1 cellular context compared by ENCODE assay signal in the genomic region with DNA sequence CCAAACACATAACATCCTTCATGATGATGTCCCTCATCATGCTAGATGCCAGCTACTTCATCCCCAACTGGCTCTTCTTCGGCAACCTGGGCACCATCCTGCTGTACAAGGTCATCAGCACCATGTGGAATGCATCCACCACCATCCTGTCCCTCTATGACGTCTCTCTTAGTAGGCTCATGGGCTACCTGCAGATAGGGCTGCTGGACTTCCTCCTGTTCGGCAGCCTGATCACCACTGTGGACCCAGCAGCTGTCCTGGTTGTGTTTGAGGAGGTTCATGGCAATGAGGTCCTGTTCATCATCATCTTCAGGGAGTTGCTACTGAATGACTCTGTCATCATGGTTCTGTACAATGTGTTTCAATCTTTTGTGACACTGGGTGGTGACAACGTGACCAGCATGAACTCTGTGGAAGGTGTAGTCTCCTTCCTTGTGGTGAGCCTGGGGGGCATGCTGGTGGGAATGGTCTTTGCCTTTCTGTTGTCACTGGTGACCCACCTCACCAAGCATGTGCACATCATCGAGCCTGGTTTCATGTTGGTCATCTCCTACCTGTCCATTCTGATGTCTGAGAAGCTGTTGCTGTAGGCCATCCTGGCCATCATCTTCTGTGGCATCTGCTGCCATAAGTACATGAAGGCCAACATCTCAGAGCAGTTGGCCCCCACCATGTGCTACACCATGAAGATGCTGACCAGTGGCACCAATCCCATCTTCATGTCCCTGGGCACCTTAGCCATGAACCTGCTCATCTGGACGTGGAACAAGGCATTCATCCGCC.
TF ChIP-seq lines count a peak whose summit lies in the region.

No MANE protein-coding gene starts in this region.

TF ChIP-seq in K562, 482 proteins besides CTCF, POLR2A, EP300 and RAD21 (continued from another document):
- TF ChIP-seq LCOR (CRISPR knock-in tag; IDR thresholded peaks at IDR 0.05): peak; percentile 79; the same call in 1 of the 2 replicates
- TF ChIP-seq, protein P1, sequence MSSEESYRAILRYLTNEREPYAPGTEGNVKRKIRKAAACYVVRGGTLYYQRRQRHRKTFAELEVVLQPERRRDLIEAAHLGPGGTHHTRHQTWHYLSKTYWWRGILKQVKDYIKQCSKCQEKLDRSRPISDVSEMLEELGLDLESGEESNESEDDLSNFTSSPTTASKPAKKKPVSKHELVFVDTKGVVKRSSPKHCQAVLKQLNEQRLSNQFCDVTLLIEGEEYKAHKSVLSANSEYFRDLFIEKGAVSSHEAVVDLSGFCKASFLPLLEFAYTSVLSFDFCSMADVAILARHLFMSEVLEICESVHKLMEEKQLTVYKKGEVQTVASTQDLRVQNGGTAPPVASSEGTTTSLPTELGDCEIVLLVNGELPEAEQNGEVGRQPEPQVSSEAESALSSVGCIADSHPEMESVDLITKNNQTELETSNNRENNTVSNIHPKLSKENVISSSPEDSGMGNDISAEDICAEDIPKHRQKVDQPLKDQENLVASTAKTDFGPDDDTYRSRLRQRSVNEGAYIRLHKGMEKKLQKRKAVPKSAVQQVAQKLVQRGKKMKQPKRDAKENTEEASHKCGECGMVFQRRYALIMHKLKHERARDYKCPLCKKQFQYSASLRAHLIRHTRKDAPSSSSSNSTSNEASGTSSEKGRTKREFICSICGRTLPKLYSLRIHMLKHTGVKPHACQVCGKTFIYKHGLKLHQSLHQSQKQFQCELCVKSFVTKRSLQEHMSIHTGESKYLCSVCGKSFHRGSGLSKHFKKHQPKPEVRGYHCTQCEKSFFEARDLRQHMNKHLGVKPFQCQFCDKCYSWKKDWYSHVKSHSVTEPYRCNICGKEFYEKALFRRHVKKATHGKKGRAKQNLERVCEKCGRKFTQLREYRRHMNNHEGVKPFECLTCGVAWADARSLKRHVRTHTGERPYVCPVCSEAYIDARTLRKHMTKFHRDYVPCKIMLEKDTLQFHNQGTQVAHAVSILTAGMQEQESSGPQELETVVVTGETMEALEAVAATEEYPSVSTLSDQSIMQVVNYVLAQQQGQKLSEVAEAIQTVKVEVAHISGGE (CRISPR knock-in tag; IDR thresholded peaks at IDR 0.05): 0 out of 6 replicates have a peak, but pooled peaks of 1 of the 3 experiments have one; percentile 17
- TF ChIP-seq, protein P2, sequence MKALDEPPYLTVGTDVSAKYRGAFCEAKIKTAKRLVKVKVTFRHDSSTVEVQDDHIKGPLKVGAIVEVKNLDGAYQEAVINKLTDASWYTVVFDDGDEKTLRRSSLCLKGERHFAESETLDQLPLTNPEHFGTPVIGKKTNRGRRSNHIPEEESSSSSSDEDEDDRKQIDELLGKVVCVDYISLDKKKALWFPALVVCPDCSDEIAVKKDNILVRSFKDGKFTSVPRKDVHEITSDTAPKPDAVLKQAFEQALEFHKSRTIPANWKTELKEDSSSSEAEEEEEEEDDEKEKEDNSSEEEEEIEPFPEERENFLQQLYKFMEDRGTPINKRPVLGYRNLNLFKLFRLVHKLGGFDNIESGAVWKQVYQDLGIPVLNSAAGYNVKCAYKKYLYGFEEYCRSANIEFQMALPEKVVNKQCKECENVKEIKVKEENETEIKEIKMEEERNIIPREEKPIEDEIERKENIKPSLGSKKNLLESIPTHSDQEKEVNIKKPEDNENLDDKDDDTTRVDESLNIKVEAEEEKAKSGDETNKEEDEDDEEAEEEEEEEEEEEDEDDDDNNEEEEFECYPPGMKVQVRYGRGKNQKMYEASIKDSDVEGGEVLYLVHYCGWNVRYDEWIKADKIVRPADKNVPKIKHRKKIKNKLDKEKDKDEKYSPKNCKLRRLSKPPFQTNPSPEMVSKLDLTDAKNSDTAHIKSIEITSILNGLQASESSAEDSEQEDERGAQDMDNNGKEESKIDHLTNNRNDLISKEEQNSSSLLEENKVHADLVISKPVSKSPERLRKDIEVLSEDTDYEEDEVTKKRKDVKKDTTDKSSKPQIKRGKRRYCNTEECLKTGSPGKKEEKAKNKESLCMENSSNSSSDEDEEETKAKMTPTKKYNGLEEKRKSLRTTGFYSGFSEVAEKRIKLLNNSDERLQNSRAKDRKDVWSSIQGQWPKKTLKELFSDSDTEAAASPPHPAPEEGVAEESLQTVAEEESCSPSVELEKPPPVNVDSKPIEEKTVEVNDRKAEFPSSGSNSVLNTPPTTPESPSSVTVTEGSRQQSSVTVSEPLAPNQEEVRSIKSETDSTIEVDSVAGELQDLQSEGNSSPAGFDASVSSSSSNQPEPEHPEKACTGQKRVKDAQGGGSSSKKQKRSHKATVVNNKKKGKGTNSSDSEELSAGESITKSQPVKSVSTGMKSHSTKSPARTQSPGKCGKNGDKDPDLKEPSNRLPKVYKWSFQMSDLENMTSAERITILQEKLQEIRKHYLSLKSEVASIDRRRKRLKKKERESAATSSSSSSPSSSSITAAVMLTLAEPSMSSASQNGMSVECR (CRISPR knock-in tag; IDR thresholded peaks at IDR 0.05): peak; percentile 31; the same call in 1 of the 2 replicates
